ENCODE assay signal across 1 cellular context in the genomic region with DNA sequence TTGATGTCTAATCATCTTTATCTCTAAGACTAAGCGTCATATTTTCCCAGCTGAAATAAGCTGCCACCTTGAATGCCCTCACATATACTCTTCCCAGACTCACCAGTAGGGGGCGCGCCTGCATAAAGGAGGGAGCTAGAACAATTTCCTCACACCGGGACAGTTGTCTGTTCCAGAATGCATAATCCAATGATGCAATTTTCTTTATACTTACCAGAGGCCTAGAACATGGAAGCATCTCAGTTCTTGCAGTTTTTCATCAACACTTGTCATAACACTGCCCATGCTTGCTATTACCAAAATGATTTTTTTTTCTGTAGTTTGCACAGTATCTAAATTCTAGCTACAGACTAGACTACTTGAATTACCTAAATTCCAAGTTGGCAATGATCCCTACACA.
TF ChIP-seq lines count a peak whose summit lies in the region.

No MANE protein-coding gene starts in this region.

TF ChIP-seq in HepG2, 621 proteins besides CTCF, POLR2A, EP300 and RAD21 (continued from another document):
- TF ChIP-seq, protein P1, sequence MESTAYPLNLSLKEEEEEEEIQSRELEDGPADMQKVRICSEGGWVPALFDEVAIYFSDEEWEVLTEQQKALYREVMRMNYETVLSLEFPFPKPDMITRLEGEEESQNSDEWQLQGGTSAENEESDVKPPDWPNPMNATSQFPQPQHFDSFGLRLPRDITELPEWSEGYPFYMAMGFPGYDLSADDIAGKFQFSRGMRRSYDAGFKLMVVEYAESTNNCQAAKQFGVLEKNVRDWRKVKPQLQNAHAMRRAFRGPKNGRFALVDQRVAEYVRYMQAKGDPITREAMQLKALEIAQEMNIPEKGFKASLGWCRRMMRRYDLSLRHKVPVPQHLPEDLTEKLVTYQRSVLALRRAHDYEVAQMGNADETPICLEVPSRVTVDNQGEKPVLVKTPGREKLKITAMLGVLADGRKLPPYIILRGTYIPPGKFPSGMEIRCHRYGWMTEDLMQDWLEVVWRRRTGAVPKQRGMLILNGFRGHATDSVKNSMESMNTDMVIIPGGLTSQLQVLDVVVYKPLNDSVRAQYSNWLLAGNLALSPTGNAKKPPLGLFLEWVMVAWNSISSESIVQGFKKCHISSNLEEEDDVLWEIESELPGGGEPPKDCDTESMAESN (CRISPR knock-in tag; conservative IDR thresholded peaks at IDR 0.05), result 0 out of 2 replicates have a peak, but pooled peaks have one; percentile 49
- TF ChIP-seq RXRB (CRISPR knock-in tag; IDR thresholded peaks at IDR 0.05; ENCODE audit: borderline replicate concordance), result peak; percentile 75
TF ChIP-seq in HepG2: peak in this region for 25.
